28 cellular contexts compared by ENCODE assay signal in the genomic region with DNA sequence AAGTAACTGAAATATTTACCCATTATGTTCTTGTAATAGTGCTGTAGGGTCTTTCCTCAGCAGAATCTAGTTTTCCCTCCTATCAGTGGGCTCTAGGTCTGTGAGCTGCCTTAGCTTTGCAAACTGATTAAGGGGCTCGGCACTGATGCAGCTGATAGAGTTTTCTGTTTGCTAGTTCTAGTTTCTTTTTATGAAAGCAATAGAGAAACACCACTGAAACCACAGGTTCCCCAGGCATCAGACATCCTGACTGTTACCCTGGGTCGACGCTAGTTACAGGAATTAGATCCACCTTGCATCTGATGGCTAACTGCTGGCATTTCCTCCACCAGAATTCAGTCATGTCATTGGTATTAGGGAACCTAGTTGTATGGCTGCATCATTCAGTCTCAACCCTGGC.
"Had no signal": no experiment of that assay in that cellular context is flagged by ENCODE, and none has a peak within 500 bp of the region (broad histone marks: within the 10 kb centered on the region; RNA-seq: fewer than 3 reads in every experiment).

No MANE protein-coding gene starts in this region.

- H2AFZ ChIP-seq: neural progenitor cell had no signal

- H3K27me3 ChIP-seq: left lung, neural progenitor cell, neutrophil, right atrium auricular region, right lobe of liver, suprapubic skin, tibial artery, upper lobe of right lung had no signal

- ATAC-seq: left colon; left lung; lower lobe of right lung; natural killer cell; right lobe of liver; stimulated activated effector memory CD8-positive, alpha-beta T cell treated with anti-CD3 and anti-CD28 coated beads, Interleukin-12 subunit alpha, Interleukin-12 subunit beta, amount 100 ng/mL, for 72 hours; upper lobe of right lung had no signal

- FAIRE-seq: islet of Langerhans, kidney, urothelium cell line had no signal

- H3K4me2 ChIP-seq: neural progenitor cell, smooth muscle cell had no signal

- H3K27ac ChIP-seq: left lung, lower lobe of right lung, neural progenitor cell, neutrophil, right atrium auricular region, right lobe of liver, suprapubic skin, thoracic aorta, tibial artery, upper lobe of right lung had no signal

- H3K4me3 ChIP-seq: left lung, lower lobe of right lung, neural progenitor cell, right atrium auricular region, right lobe of liver, smooth muscle cell, suprapubic skin, thoracic aorta, tibial artery, upper lobe of right lung had no signal

- DNase-seq: hypothalamus; immature natural killer cell; kidney; left colon; left lung; lower lobe of right lung; mammary epithelial cell; mesenchymal stem cell; naive B cell; natural killer cell; nephron progenitor cell; occipital lobe; right lobe of liver; stimulated activated CD4-positive, alpha-beta T cell treated with anti-CD3 and anti-CD28 coated beads, Interleukin-1b, Interleukin-23, amount 100 ng/mL, for 48 hours; stimulated activated CD4-positive, alpha-beta T cell treated with anti-CD3 and anti-CD28 coated beads, Interleukin-4, amount 100 ng/mL, for 24 hours; stimulated activated naive CD4-positive, alpha-beta T cell; tibial artery; trophoblast cell; upper lobe of right lung had no signal

- H3K36me3 ChIP-seq: left lung, lower lobe of right lung, neural progenitor cell, neutrophil, right atrium auricular region, right lobe of liver, suprapubic skin, thoracic aorta, tibial artery, upper lobe of right lung had no signal

- H3K4me1 ChIP-seq: left lung, lower lobe of right lung, neural progenitor cell, right atrium auricular region, right lobe of liver, suprapubic skin, tibial artery, upper lobe of right lung had no signal

- H3K9me3 ChIP-seq: left lung, lower lobe of right lung, neutrophil, right atrium auricular region, right lobe of liver, suprapubic skin, thoracic aorta, tibial artery, upper lobe of right lung had no signal

- H3K9ac ChIP-seq: neural progenitor cell had no signal
